ENCODE assay signal across 8 cellular contexts in the genomic region with DNA sequence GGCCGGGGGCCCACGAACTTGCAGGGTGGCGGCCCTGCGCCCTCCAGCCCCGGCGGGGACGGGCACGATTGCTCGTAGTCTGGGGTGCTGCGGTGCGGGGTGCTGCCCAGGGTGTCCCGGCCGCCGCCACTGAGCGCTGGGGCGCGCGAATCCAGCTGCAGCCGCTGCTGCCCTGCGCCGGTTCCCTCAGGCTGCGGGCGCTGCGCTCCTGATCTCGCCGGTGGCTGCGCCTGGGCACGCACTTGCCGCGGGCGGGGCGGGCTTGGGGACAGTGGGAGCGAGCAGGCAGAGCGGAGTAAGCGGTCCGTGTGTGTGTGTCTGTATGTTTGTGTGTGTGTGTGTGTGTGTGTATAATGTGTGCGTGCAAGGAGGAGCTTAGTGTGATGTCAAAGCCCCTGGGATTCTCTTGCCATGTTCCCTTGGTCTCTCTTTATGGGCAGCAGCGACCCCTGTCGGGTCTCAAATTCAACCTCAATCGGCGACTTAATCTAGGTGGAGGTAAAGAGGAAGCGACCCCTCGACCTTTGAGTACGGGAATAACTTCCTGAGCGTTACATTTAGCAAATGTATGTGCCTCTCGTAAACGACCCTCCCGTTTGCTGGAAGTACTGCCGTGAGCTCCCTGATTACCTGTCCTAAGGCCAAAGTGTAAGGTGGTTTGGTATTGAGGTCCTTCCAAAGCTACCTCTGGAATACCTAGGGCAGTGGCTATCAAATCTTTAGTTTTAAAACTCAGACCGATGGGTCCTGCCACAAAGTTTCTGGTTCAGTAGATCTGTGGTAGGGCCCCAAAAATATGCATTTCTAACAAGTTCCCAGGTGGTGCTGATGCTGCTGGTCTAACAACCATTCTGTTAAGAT. TPM values are rescaled to one million over a fixed set of nuclear protein-coding genes. Genes with fewer than 3 reads are reported as not detected.
DNase-seq lines count a peak whose midpoint lies in the region; ATAC-seq and TF ChIP-seq lines count a peak whose summit lies in the region.

A gene (minus strand): TSS at position 324 of the 861 bp plus-strand sequence.

- no peak within 1 kb of the TSS for H3K27ac ChIP-seq in CD4-positive, alpha-beta T cell (ENCODE audit: low read depth, low read length)
- H3K27ac ChIP-seq in foreskin keratinocyte (no peak within 1 kb of the TSS), suprapubic skin (no peak within 1 kb of the TSS)

- no peaks in the 10 kb centered on the region for H3K9me3 Mint-ChIP-seq in CD4-positive, alpha-beta T cell
- H3K9me3 Mint-ChIP-seq in naive thymus-derived CD8-positive, alpha-beta T cell = peaks cover 0 to 2% (median 0%) of the 10 kb centered on the region in 9 donors

- peaks cover 79% of the 10 kb centered on the region for H3K27me3 ChIP-seq in CD4-positive, alpha-beta T cell (ENCODE audit: control insufficient read depth, insufficient read depth, low read length)
- peaks cover 92% of the 10 kb centered on the region for H3K27me3 ChIP-seq in foreskin keratinocyte
- peaks cover 24% of the 10 kb centered on the region for H3K27me3 ChIP-seq in suprapubic skin

- peaks cover 81% of the 10 kb centered on the region for H3K27me3 Mint-ChIP-seq in CD4-positive, alpha-beta T cell
- peaks cover 44 to 86% (median 58%) of the 10 kb centered on the region in 5 donors for H3K27me3 Mint-ChIP-seq in naive thymus-derived CD8-positive, alpha-beta T cell

- H3K36me3 Mint-ChIP-seq in CD4-positive, alpha-beta T cell (ENCODE audit: low read depth) = no peaks in the 10 kb centered on the region
- no peaks in the 10 kb centered on the region for H3K36me3 Mint-ChIP-seq in naive thymus-derived CD8-positive, alpha-beta T cell

- H3K4me3 Mint-ChIP-seq in CD4-positive, alpha-beta T cell = peak within 1 kb of the TSS; percentile 86
- H3K4me3 Mint-ChIP-seq in naive thymus-derived CD8-positive, alpha-beta T cell = peak within 1 kb of the TSS; percentile 77 to 90 (median 86)

- peak; percentile 34 for ATAC-seq in CD4-positive, alpha-beta T cell (ENCODE audit: poor library complexity)
- peak; percentile 51 for ATAC-seq in GM19372 (IDR thresholded peaks at IDR 0.05; ENCODE audit: low read depth, unreplicated experiment)
- peak; percentile 63 for ATAC-seq in HG03520 (IDR thresholded peaks at IDR 0.05; ENCODE audit: unreplicated experiment)
- ATAC-seq in foreskin keratinocyte = peak; percentile 85
- ATAC-seq in naive thymus-derived CD8-positive, alpha-beta T cell = peak; percentile 58 to 61

- H3K4me1 Mint-ChIP-seq in CD4-positive, alpha-beta T cell (ENCODE audit: low read depth) = peaks cover 13% of the 10 kb centered on the region
- peaks cover 6 to 23% (median 19%) of the 10 kb centered on the region in 4 donors for H3K4me1 Mint-ChIP-seq in naive thymus-derived CD8-positive, alpha-beta T cell

- no peak for DNase-seq in CD4-positive, alpha-beta T cell
- DNase-seq in NCI-H526 treated with DMSO at 0.1 percent for 48 hours (lab: John Stamatoyannopoulos, UW) = peak; percentile 92
- peak; percentile 15 for DNase-seq in activated gamma-delta T cell treated with anti-CD3 and anti-CD28 coated beads, Interleukin-2, amount 50 U/mL, for 16 hours (ENCODE audit: low read depth)
- DNase-seq in foreskin keratinocyte = peak; percentile 32 to 69
- peak in 9 of 10 donors; percentile 1 to 56 (median 18) for DNase-seq in naive thymus-derived CD8-positive, alpha-beta T cell
- DNase-seq in suprapubic skin (ENCODE audit: low spot score in 2 of 2) = peak; percentile 64 to 82

- H3K36me3 ChIP-seq in suprapubic skin = no peaks in the 10 kb centered on the region

- H3K4me1 ChIP-seq in foreskin keratinocyte (no peaks in the 10 kb centered on the region), suprapubic skin (peaks cover 25% of the 10 kb centered on the region)

- intact Hi-C loops in CD4-positive, alpha-beta T cell (cut with DNase I, micrococcal nuclease) = no loop called here

- no peak for TF ChIP-seq POLR2A in suprapubic skin (IDR thresholded peaks at IDR 0.05)

- TF ChIP-seq EP300 in suprapubic skin (IDR thresholded peaks at IDR 0.05) = no peak

- H3K4me3 ChIP-seq in suprapubic skin = peak within 1 kb of the TSS; percentile 87

- H3K9me3 ChIP-seq in CD4-positive, alpha-beta T cell (ENCODE audit: control insufficient read depth, low read length) = no peaks in the 10 kb centered on the region
- no peaks in the 10 kb centered on the region for H3K9me3 ChIP-seq in suprapubic skin

- TF ChIP-seq CTCF in CD4-positive, alpha-beta T cell (IDR thresholded peaks at IDR 0.05) = peak; percentile 20
- TF ChIP-seq CTCF in foreskin keratinocyte (conservative IDR thresholded peaks at IDR 0.05) (peak; percentile 76), suprapubic skin (IDR thresholded peaks at IDR 0.05) (peak in 1 of 2 donors; percentile 34)

- CTCF ChIA-PET in CD4-positive, alpha-beta T cell (lab: Charles Lee) = no interaction called here

- POLR2A ChIA-PET in CD4-positive, alpha-beta T cell (lab: Charles Lee) = no interaction called here
- POLR2A ChIA-PET in naive thymus-derived CD8-positive, alpha-beta T cell (lab: Charles Lee) = no interaction called here

- 4% methylated on average over 25 of the region's 50 CpGs for WGBS in suprapubic skin

- H3K27ac Mint-ChIP-seq in CD4-positive, alpha-beta T cell = no peak within 1 kb of the TSS
- H3K27ac Mint-ChIP-seq in naive thymus-derived CD8-positive, alpha-beta T cell = peak within 1 kb of the TSS in 1 of 10 donors; percentile 79

RNA-seq across cellular contexts. Expression of the gene that starts here (rescaled TPM):
- not detected for total RNA-seq in CD4-positive, alpha-beta T cell
- total RNA-seq in foreskin keratinocyte (0.07 TPM in 1 of 2 replicates, not detected in the other), suprapubic skin (1 to 10 TPM in 3 of 4 donors, under 1 TPM in 1; 0.83 to 4.0 (median 2.6) TPM)
- not detected in 2 replicates for polyA plus RNA-seq in foreskin keratinocyte
- not detected for total RNA-seq in naive thymus-derived CD8-positive, alpha-beta T cell
- not detected for polyA plus RNA-seq in naive thymus-derived CD8-positive, alpha-beta T cell

Comparison
In these comparisons a context has a peak if more than half of its experiments do, and no peak if none do; other contexts are left out.
1. Peak in ATAC-seq in CD4-positive, alpha-beta T cell; RNA of the gene not detected or under 1 TPM.
2. Peak in DNase-seq and ATAC-seq in foreskin keratinocyte; RNA of the gene not detected or under 1 TPM.
3. Peak in DNase-seq and ATAC-seq in naive thymus-derived CD8-positive, alpha-beta T cell; RNA of the gene not detected or under 1 TPM.
4. ATAC-seq: peak in every context shown above with its lines; median percentile 85 in foreskin keratinocyte; 63 in HG03520; 60 in naive thymus-derived CD8-positive, alpha-beta T cell; 51 in GM19372; 34 in CD4-positive, alpha-beta T cell.
5. DNase-seq: peak in NCI-H526 treated with DMSO at 0.1 percent for 48 hours (single experiment), activated gamma-delta T cell treated with anti-CD3 and anti-CD28 coated beads, Interleukin-2, amount 50 U/mL, for 16 hours (single experiment) and suprapubic skin (2 of 2); none in CD4-positive, alpha-beta T cell (0 of 10).